In the genomic region with DNA sequence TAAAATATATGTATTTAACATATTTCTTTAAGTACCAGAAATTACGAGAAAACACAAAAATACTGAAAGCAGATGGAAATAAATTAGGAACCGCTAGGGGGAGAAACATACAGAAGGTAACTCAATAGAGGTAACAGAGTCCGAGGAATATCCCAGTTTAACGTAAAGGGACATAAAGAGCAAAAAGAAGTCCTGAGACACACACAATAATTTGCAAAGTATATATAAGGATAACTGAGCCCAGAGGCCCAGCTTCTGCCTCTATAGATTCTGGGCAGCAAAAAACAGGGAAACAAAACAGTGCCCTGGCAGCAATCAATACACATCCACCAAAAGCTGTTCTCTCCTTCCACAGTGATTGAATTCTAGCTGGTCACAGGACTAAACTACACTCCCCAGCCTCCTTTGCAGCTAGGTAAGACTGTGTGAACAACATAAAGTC, we compare ENCODE assay signal across 9 cellular contexts. TPM values are rescaled to one million over a fixed set of nuclear protein-coding genes. Genes with fewer than 3 reads are reported as not detected.
DNase-seq lines count a peak whose midpoint lies in the region; ATAC-seq and TF ChIP-seq lines count a peak whose summit lies in the region.
"Had no signal": no experiment of that assay in that cellular context is flagged by ENCODE, and none has a peak within 500 bp of the region (broad histone marks: within the 10 kb centered on the region; RNA-seq: fewer than 3 reads in every experiment).

No MANE protein-coding gene starts in this region.

- no peak overlapping the region for H3K9ac ChIP-seq in liver (ENCODE audit: low read depth in 1 of 2, low read length in 2 of 2)

- no peaks in the 10 kb centered on the region for H3K9me3 ChIP-seq in liver (ENCODE audit: control insufficient read depth in 4 of 4, low read length in 3 of 4)

- H3K4me3 ChIP-seq in cardiac fibroblast (replicated peaks in 1 of 2; ENCODE audit: low read depth in 2 of 2, low read length in 2 of 2) = no peak overlapping the region
- peak overlapping the region; percentile 27 to 43 (median 36) for H3K4me3 ChIP-seq in liver (ENCODE audit: low read depth in 1 of 3, low read length in 3 of 3)

- WGBS in liver = 19% methylated on average over 4 of the region's 4 CpGs

- ATAC-seq in HG02623 (IDR thresholded peaks at IDR 0.05; ENCODE audit: unreplicated experiment) = peak; percentile 54
- ATAC-seq in GM21367 (IDR thresholded peaks at IDR 0.05; ENCODE audit: unreplicated experiment) = no peak

- TF ChIP-seq RAD21 in liver (IDR thresholded peaks at IDR 0.05) = peak; percentile 42 to 47

- TF ChIP-seq CTCF in cardiac fibroblast (IDR thresholded peaks at IDR 0.05; ENCODE audit: low read depth, low read length) = peak; percentile 49
- TF ChIP-seq CTCF in liver (IDR thresholded peaks at IDR 0.05; ENCODE audit: low read depth, low read length, missing input control) = peak; percentile 47

- peak; percentile 29 for DNase-seq in AG08395 (ENCODE audit: low spot score)
- DNase-seq in cardiac fibroblast (ENCODE audit: low read depth in 2 of 2) = peak; percentile 45 to 60
- DNase-seq in Kasumi-1 (lab: John Stamatoyannopoulos, UW) = no peak
- DNase-seq in NCI-H1092 treated with DMSO at 0.1 percent for 48 hours (lab: John Stamatoyannopoulos, UW) = no peak
- DNase-seq in stimulated activated CD4-positive, alpha-beta T cell treated with anti-CD3 and anti-CD28 coated beads, Interleukin-4, amount 100 ng/mL, for 24 hours = no peak
- DNase-seq: activated T-cell treated with anti-CD3 and anti-CD28 coated beads for 4 hours had no signal

- H3K27me3 ChIP-seq in liver (ENCODE audit: control insufficient read depth in 4 of 4, insufficient read depth in 4 of 4, low read length in 3 of 4) = no peaks in the 10 kb centered on the region

- H3K36me3 ChIP-seq in liver (ENCODE audit: control insufficient read depth in 4 of 4, insufficient read depth in 3 of 4, low read depth in 1 of 4, low read length in 3 of 4) = no peaks in the 10 kb centered on the region

- H3K27ac ChIP-seq in liver (ENCODE audit: low read depth in 1 of 2, low read length in 2 of 2) = no peak overlapping the region

- no peaks in the 10 kb centered on the region for H3K4me1 ChIP-seq in liver (ENCODE audit: control insufficient read depth in 4 of 4, insufficient read depth in 4 of 4, low read length in 3 of 4)

TF ChIP-seq in liver, 16 proteins besides CTCF, POLR2A, EP300 and RAD21:
- TF ChIP-seq REST (IDR thresholded peaks at IDR 0.05) (no peak), ATF3 (IDR thresholded peaks at IDR 0.05) (no peak), NR2F2 (IDR thresholded peaks at IDR 0.05) (no peak), GABPA (IDR thresholded peaks at IDR 0.05 in 1 of 2, conservative IDR thresholded peaks at IDR 0.05 in 1 of 2) (no peak), RXRA (IDR thresholded peaks at IDR 0.05) (no peak), JUND (IDR thresholded peaks at IDR 0.05) (no peak), TAF1 (conservative IDR thresholded peaks at IDR 0.05) (no peak), FOXA1 (IDR thresholded peaks at IDR 0.05) (no peak), FOXA2 (IDR thresholded peaks at IDR 0.05) (no peak), SP1 (IDR thresholded peaks at IDR 0.05) (no peak)
- TF ChIP-seq, protein P1, sequence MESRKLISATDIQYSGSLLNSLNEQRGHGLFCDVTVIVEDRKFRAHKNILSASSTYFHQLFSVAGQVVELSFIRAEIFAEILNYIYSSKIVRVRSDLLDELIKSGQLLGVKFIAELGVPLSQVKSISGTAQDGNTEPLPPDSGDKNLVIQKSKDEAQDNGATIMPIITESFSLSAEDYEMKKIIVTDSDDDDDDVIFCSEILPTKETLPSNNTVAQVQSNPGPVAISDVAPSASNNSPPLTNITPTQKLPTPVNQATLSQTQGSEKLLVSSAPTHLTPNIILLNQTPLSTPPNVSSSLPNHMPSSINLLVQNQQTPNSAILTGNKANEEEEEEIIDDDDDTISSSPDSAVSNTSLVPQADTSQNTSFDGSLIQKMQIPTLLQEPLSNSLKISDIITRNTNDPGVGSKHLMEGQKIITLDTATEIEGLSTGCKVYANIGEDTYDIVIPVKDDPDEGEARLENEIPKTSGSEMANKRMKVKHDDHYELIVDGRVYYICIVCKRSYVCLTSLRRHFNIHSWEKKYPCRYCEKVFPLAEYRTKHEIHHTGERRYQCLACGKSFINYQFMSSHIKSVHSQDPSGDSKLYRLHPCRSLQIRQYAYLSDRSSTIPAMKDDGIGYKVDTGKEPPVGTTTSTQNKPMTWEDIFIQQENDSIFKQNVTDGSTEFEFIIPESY (IDR thresholded peaks at IDR 0.05) = no peak

RNA-seq across cellular contexts. Expression of gene TBC1D32, which starts 15.1 kb away (rescaled TPM):
- total RNA-seq in liver = 1 to 10 TPM; 2.3 to 2.8 TPM
- polyA plus RNA-seq in liver = 1 to 10 TPM in 1 of 2 donors, under 1 TPM in 1; 0.51 to 1.2 TPM

Comparison
In these comparisons a context has a peak if more than half of its experiments do, and no peak if none do; other contexts are left out.
1. DNase-seq: peak in AG08395 (single experiment) and cardiac fibroblast (2 of 2); none in Kasumi-1 (0 of 2), NCI-H1092 treated with DMSO at 0.1 percent for 48 hours (single experiment) and stimulated activated CD4-positive, alpha-beta T cell treated with anti-CD3 and anti-CD28 coated beads, Interleukin-4, amount 100 ng/mL, for 24 hours (single experiment).
2. H3K4me3 ChIP-seq: peak in liver (3 of 3); none in cardiac fibroblast (0 of 2).